Comparison of ENCODE assay signal across 1 cellular context in the genomic region with DNA sequence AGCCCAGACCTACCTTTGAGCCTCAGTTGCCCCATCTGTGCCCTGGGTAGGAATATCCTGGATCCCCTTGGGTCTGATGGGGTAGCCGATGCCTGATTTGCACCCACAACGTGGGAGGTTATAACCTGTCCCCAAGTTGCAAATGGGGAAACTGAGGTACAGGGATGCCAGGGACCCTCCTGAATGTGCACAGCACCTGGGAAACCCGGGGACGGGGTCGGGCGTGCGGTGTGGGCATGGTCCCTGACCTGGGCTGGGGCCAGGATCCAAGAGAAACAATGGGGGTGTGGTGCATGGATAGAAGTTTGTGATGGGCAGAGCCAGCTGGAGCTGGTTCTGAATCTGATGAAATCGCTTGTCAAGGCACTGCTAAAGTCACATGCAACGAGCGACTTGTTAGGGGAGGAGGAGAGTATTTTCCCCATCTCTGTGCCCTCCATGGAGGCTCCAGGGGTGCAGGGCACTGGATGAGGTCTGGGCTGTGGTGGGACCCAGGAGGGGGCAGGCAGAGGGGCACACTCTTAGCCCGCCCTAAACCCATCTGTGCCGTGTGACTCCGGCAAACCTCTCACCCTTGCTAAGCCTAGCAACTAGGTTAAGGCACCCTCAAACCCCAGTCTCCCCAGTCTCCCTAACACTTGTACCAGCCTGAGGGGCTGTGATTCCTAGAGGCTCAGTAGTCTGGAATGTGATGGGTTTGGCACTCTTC.
TF ChIP-seq lines count a peak whose summit lies in the region.

No MANE protein-coding gene starts in this region.

TF ChIP-seq in HepG2, 621 proteins besides CTCF, POLR2A, EP300 and RAD21 (continues in another document):
- TF ChIP-seq ZC3H13 (CRISPR knock-in tag; IDR thresholded peaks at IDR 0.05) (peak; percentile 25; the same call in 1 of the 2 replicates), ZNF781 (CRISPR knock-in tag; IDR thresholded peaks at IDR 0.05; ENCODE audit: borderline replicate concordance, not compliant biosample characterization) (no peak), ZNF296 (CRISPR knock-in tag; conservative IDR thresholded peaks at IDR 0.05) (no peak), ZFP82 (CRISPR knock-in tag; IDR thresholded peaks at IDR 0.05; ENCODE audit: borderline replicate concordance) (no peak), ZNF564 (CRISPR knock-in tag; IDR thresholded peaks at IDR 0.05) (no peak), ZNF713 (CRISPR knock-in tag; IDR thresholded peaks at IDR 0.05) (no peak), KDM2A (CRISPR knock-in tag; IDR thresholded peaks at IDR 0.05; ENCODE audit: borderline replicate concordance, low read depth) (no peak), ZNF34 (CRISPR knock-in tag; IDR thresholded peaks at IDR 0.05; ENCODE audit: borderline replicate concordance) (no peak), ZNF777 (CRISPR knock-in tag; IDR thresholded peaks at IDR 0.05) (peak; percentile 19; the same call in 1 of the 2 replicates), PCBP1 (IDR thresholded peaks at IDR 0.05; ENCODE audit: borderline replicate concordance, low read depth, low read length) (no peak), MIER3 (CRISPR knock-in tag; IDR thresholded peaks at IDR 0.05; ENCODE audit: borderline replicate concordance) (no peak), SRY (CRISPR knock-in tag; IDR thresholded peaks at IDR 0.05) (no peak), ZNF431 (CRISPR knock-in tag; IDR thresholded peaks at IDR 0.05; ENCODE audit: borderline replicate concordance, low read depth) (no peak), ZNF878 (CRISPR knock-in tag; IDR thresholded peaks at IDR 0.05) (peak; percentile 4; the same call in 1 of the 2 replicates), ZNF143 (CRISPR knock-in tag; IDR thresholded peaks at IDR 0.05) (no peak), PRPF4 (IDR thresholded peaks at IDR 0.05; ENCODE audit: low read depth, low read length, poor library complexity, severe bottlenecking) (no peak), ZNF234 (CRISPR knock-in tag; conservative IDR thresholded peaks at IDR 0.05) (no peak; the same call in 1 of the 2 replicates), IRX3 (CRISPR knock-in tag; IDR thresholded peaks at IDR 0.05; ENCODE audit: borderline replicate concordance, low read depth) (peak; percentile 15; the same call in 1 of the 2 replicates), ZNF652 (CRISPR knock-in tag; IDR thresholded peaks at IDR 0.05; ENCODE audit: borderline replicate concordance, low read depth) (no peak), RBM39 (IDR thresholded peaks at IDR 0.05; ENCODE audit: low read depth, low read length, poor library complexity, severe bottlenecking) (peak; percentile 67), KDM6A (CRISPR knock-in tag; IDR thresholded peaks at IDR 0.05; ENCODE audit: low read depth) (no peak), ZNF224 (CRISPR knock-in tag; IDR thresholded peaks at IDR 0.05) (no peak), ZNF282 (IDR thresholded peaks at IDR 0.05; ENCODE audit: partially characterized antibody) (no peak), ZNF451 (CRISPR knock-in tag; IDR thresholded peaks at IDR 0.05) (no peak), GPN1 (CRISPR knock-in tag; IDR thresholded peaks at IDR 0.05; ENCODE audit: borderline replicate concordance) (no peak), U2AF1 (optimal IDR thresholded peaks at IDR 0.05; ENCODE audit: low read depth, low read length) (no peak)
- TF ChIP-seq, protein P1, sequence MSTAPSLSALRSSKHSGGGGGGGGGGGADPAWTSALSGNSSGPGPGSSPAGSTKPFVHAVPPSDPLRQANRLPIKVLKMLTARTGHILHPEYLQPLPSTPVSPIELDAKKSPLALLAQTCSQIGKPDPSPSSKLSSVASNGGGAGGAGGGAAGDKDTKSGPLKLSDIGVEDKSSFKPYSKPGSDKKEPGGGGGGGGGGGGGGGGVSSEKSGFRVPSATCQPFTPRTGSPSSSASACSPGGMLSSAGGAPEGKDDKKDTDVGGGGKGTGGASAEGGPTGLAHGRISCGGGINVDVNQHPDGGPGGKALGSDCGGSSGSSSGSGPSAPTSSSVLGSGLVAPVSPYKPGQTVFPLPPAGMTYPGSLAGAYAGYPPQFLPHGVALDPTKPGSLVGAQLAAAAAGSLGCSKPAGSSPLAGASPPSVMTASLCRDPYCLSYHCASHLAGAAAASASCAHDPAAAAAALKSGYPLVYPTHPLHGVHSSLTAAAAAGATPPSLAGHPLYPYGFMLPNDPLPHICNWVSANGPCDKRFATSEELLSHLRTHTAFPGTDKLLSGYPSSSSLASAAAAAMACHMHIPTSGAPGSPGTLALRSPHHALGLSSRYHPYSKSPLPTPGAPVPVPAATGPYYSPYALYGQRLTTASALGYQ (CRISPR knock-in tag; IDR thresholded peaks at IDR 0.05): no peak
- TF ChIP-seq, protein P2, sequence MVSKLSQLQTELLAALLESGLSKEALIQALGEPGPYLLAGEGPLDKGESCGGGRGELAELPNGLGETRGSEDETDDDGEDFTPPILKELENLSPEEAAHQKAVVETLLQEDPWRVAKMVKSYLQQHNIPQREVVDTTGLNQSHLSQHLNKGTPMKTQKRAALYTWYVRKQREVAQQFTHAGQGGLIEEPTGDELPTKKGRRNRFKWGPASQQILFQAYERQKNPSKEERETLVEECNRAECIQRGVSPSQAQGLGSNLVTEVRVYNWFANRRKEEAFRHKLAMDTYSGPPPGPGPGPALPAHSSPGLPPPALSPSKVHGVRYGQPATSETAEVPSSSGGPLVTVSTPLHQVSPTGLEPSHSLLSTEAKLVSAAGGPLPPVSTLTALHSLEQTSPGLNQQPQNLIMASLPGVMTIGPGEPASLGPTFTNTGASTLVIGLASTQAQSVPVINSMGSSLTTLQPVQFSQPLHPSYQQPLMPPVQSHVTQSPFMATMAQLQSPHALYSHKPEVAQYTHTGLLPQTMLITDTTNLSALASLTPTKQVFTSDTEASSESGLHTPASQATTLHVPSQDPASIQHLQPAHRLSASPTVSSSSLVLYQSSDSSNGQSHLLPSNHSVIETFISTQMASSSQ (IDR thresholded peaks at IDR 0.05; ENCODE audit: low read depth): no peak
- TF ChIP-seq, protein P2 (CRISPR knock-in tag; IDR thresholded peaks at IDR 0.05; ENCODE audit: borderline replicate concordance): no peak
- TF ChIP-seq, protein P3, sequence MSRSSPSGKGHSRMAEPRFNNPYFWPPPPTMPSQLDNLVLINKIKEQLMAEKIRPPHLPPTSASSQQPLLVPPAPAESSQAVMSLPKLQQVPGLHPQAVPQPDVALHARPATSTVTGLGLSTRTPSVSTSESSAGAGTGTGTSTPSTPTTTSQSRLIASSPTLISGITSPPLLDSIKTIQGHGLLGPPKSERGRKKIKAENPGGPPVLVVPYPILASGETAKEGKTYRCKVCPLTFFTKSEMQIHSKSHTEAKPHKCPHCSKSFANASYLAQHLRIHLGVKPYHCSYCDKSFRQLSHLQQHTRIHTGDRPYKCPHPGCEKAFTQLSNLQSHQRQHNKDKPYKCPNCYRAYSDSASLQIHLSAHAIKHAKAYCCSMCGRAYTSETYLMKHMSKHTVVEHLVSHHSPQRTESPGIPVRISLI (CRISPR knock-in tag; IDR thresholded peaks at IDR 0.05; ENCODE audit: borderline replicate concordance): no peak
- TF ChIP-seq, protein P4, sequence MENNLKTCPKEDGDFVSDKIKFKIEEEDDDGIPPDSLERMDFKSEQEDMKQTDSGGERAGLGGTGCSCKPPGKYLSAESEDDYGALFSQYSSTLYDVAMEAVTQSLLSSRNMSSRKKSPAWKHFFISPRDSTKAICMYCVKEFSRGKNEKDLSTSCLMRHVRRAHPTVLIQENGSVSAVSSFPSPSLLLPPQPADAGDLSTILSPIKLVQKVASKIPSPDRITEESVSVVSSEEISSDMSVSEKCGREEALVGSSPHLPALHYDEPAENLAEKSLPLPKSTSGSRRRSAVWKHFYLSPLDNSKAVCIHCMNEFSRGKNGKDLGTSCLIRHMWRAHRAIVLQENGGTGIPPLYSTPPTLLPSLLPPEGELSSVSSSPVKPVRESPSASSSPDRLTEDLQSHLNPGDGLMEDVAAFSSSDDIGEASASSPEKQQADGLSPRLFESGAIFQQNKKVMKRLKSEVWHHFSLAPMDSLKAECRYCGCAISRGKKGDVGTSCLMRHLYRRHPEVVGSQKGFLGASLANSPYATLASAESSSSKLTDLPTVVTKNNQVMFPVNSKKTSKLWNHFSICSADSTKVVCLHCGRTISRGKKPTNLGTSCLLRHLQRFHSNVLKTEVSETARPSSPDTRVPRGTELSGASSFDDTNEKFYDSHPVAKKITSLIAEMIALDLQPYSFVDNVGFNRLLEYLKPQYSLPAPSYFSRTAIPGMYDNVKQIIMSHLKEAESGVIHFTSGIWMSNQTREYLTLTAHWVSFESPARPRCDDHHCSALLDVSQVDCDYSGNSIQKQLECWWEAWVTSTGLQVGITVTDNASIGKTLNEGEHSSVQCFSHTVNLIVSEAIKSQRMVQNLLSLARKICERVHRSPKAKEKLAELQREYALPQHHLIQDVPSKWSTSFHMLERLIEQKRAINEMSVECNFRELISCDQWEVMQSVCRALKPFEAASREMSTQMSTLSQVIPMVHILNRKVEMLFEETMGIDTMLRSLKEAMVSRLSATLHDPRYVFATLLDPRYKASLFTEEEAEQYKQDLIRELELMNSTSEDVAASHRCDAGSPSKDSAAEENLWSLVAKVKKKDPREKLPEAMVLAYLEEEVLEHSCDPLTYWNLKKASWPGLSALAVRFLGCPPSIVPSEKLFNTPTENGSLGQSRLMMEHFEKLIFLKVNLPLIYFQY (CRISPR knock-in tag; IDR thresholded peaks at IDR 0.05; ENCODE audit: borderline replicate concordance): no peak
- TF ChIP-seq, protein P5, sequence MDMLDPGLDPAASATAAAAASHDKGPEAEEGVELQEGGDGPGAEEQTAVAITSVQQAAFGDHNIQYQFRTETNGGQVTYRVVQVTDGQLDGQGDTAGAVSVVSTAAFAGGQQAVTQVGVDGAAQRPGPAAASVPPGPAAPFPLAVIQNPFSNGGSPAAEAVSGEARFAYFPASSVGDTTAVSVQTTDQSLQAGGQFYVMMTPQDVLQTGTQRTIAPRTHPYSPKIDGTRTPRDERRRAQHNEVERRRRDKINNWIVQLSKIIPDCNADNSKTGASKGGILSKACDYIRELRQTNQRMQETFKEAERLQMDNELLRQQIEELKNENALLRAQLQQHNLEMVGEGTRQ (IDR thresholded peaks at IDR 0.05; ENCODE audit: low read depth, low read length): no peak
- TF ChIP-seq, protein P5 (CRISPR knock-in tag; IDR thresholded peaks at IDR 0.05; ENCODE audit: borderline replicate concordance): no peak
- TF ChIP-seq, protein P6, sequence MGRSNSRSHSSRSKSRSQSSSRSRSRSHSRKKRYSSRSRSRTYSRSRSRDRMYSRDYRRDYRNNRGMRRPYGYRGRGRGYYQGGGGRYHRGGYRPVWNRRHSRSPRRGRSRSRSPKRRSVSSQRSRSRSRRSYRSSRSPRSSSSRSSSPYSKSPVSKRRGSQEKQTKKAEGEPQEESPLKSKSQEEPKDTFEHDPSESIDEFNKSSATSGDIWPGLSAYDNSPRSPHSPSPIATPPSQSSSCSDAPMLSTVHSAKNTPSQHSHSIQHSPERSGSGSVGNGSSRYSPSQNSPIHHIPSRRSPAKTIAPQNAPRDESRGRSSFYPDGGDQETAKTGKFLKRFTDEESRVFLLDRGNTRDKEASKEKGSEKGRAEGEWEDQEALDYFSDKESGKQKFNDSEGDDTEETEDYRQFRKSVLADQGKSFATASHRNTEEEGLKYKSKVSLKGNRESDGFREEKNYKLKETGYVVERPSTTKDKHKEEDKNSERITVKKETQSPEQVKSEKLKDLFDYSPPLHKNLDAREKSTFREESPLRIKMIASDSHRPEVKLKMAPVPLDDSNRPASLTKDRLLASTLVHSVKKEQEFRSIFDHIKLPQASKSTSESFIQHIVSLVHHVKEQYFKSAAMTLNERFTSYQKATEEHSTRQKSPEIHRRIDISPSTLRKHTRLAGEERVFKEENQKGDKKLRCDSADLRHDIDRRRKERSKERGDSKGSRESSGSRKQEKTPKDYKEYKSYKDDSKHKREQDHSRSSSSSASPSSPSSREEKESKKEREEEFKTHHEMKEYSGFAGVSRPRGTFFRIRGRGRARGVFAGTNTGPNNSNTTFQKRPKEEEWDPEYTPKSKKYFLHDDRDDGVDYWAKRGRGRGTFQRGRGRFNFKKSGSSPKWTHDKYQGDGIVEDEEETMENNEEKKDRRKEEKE (IDR thresholded peaks at IDR 0.05): no peak
- TF ChIP-seq, protein P7, sequence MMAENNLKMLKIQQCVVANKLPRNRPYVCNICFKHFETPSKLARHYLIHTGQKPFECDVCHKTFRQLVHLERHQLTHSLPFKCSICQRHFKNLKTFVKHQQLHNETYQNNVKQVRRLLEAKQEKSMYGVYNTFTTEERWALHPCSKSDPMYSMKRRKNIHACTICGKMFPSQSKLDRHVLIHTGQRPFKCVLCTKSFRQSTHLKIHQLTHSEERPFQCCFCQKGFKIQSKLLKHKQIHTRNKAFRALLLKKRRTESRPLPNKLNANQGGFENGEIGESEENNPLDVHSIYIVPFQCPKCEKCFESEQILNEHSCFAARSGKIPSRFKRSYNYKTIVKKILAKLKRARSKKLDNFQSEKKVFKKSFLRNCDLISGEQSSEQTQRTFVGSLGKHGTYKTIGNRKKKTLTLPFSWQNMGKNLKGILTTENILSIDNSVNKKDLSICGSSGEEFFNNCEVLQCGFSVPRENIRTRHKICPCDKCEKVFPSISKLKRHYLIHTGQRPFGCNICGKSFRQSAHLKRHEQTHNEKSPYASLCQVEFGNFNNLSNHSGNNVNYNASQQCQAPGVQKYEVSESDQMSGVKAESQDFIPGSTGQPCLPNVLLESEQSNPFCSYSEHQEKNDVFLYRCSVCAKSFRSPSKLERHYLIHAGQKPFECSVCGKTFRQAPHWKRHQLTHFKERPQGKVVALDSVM (CRISPR knock-in tag; IDR thresholded peaks at IDR 0.05): no peak; the same call in 1 of the 2 replicates
- TF ChIP-seq, protein P8, sequence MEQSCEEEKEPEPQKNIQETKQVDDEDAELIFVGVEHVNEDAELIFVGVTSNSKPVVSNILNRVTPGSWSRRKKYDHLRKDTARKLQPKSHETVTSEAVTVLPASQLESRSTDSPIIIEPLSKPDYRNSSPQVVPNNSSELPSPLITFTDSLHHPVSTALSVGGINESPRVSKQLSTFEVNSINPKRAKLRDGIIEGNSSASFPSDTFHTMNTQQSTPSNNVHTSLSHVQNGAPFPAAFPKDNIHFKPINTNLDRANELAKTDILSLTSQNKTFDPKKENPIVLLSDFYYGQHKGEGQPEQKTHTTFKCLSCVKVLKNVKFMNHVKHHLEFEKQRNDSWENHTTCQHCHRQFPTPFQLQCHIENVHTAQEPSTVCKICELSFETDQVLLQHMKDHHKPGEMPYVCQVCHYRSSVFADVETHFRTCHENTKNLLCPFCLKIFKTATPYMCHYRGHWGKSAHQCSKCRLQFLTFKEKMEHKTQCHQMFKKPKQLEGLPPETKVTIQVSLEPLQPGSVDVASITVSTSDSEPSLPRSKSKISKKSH (CRISPR knock-in tag; IDR thresholded peaks at IDR 0.05; ENCODE audit: borderline replicate concordance): no peak
